Comparison of ENCODE assay signal across 28 cellular contexts in genomic region chr16:17056666-17057065, GRCh38.
"Had no signal": no experiment of that assay in that cellular context is flagged by ENCODE, and none has a peak within 500 bp of the region (broad histone marks: within the 10 kb centered on the region; RNA-seq: fewer than 3 reads in every experiment).

No MANE protein-coding gene starts in this region.

- ATAC-seq: naive thymus-derived CD4-positive, alpha-beta T cell; psoas muscle; right cardiac atrium; stimulated activated naive B cell treated with anti-CD40 and anti-IgM and Interleukin-4, amounts not matched to agents 10 μg/mL and 1 μg/mL and 100 μg/mL, for 72 hours had no signal

- H3K9me3 ChIP-seq: ovary, psoas muscle, right lobe of liver, thoracic aorta, thyroid gland, upper lobe of left lung, vagina had no signal

- H3K27ac Mint-ChIP-seq: natural killer cell; nephron; progenitor cell of endocrine pancreas; stimulated activated naive B cell treated with anti-CD40 and anti-IgM and Interleukin-4, amounts not matched to agents 10 μg/mL and 1 μg/mL and 100 μg/mL, for 72 hours; stimulated activated naive CD8-positive, alpha-beta T cell treated with anti-CD3 and anti-CD28 coated beads, Interleukin-15, Interleukin-2, amounts not matched to agents 100 ng/mL and 50 ng/mL, for 24 hours had no signal

- H2AFZ ChIP-seq: parathyroid adenoma had no signal

- H3K9ac ChIP-seq: parathyroid adenoma had no signal

- H3K27ac ChIP-seq: ovary, parathyroid adenoma, psoas muscle, right lobe of liver, sigmoid colon, stomach, thoracic aorta, thyroid gland, tibial nerve, upper lobe of left lung, vagina had no signal

- H3K4me1 Mint-ChIP-seq: natural killer cell, nephron had no signal

- H3K4me3 ChIP-seq: ovary, psoas muscle, right lobe of liver, sigmoid colon, stomach, thoracic aorta, thyroid gland, tibial nerve, upper lobe of left lung, vagina had no signal

- H3K36me3 Mint-ChIP-seq: natural killer cell had no signal

- H3K79me2 ChIP-seq: parathyroid adenoma had no signal

- H3K36me3 ChIP-seq: ovary, right lobe of liver, sigmoid colon, stomach, thoracic aorta, thyroid gland, tibial nerve, upper lobe of left lung, vagina had no signal

- H3K27me3 ChIP-seq: ovary, right lobe of liver, stomach, thyroid gland, tibial nerve, upper lobe of left lung, vagina had no signal

- DNase-seq: naive thymus-derived CD4-positive, alpha-beta T cell; natural killer cell; occipital lobe; ovary; posterior cingulate gyrus; psoas muscle; right cardiac atrium; right lobe of liver; sigmoid colon; small intestine; stimulated activated CD4-positive, alpha-beta T cell treated with anti-CD3 and anti-CD28 coated beads, Interleukin-15, amount 100 ng/mL, for 24 hours; stimulated activated CD4-positive, alpha-beta T cell treated with anti-CD3 and anti-CD28 coated beads, Interleukin-2, amount 100 ng/mL, for 24 hours; stimulated activated CD4-positive, alpha-beta T cell treated with anti-CD3 and anti-CD28 coated beads, Interleukin-2, amount 100 ng/mL, for 48 hours; stimulated activated CD4-positive, alpha-beta T cell treated with anti-CD3 and anti-CD28 coated beads, Interleukin-4, amount 100 ng/mL, for 24 hours; stimulated activated naive B cell treated with anti-CD40 and anti-IgM and Interleukin-4, amounts not matched to agents 10 μg/mL and 1 μg/mL and 100 μg/mL, for 72 hours; stimulated activated naive CD4-positive, alpha-beta T cell treated with Interleukin-2 at 50 U/mL for 16 hours; stomach; thyroid gland; trophoblast cell had no signal

- H3K4me1 ChIP-seq: parathyroid adenoma, psoas muscle, right lobe of liver, sigmoid colon, stomach, thyroid gland, tibial nerve, upper lobe of left lung, vagina had no signal

- H3K4me3 Mint-ChIP-seq: naive thymus-derived CD4-positive, alpha-beta T cell; natural killer cell; nephron; stimulated activated naive B cell treated with anti-CD40 and anti-IgM and Interleukin-4, amounts not matched to agents 10 μg/mL and 1 μg/mL and 100 μg/mL, for 72 hours; stimulated activated naive CD8-positive, alpha-beta T cell treated with anti-CD3 and anti-CD28 coated beads, Interleukin-15, Interleukin-2, amounts not matched to agents 100 ng/mL and 50 ng/mL, for 24 hours had no signal

- H3K27me3 Mint-ChIP-seq: progenitor cell of endocrine pancreas; stimulated activated naive CD8-positive, alpha-beta T cell treated with anti-CD3 and anti-CD28 coated beads, Interleukin-15, Interleukin-2, amounts not matched to agents 100 ng/mL and 50 ng/mL, for 24 hours had no signal

- H3K9me3 Mint-ChIP-seq: natural killer cell had no signal

- FAIRE-seq: small intestine, urothelium cell line had no signal
